13 cellular contexts compared by ENCODE assay signal in genomic region chr5:154092356-154092755, GRCh38. TPM values are rescaled to one million over a fixed set of nuclear protein-coding genes. Genes with fewer than 3 reads are reported as not detected.
DNase-seq lines count a peak whose midpoint lies in the region; ATAC-seq and TF ChIP-seq lines count a peak whose summit lies in the region.
"Had no signal": no experiment of that assay in that cellular context is flagged by ENCODE, and none has a peak within 500 bp of the region (broad histone marks: within the 10 kb centered on the region; RNA-seq: fewer than 3 reads in every experiment).

No MANE protein-coding gene starts in this region.

- no peak for TF ChIP-seq POLR2A in suprapubic skin (IDR thresholded peaks at IDR 0.05)

- ATAC-seq in left lung (peak; percentile 33), HG02642 (IDR thresholded peaks at IDR 0.05; ENCODE audit: poor library complexity, unreplicated experiment) (no peak)
- ATAC-seq: activated T-helper 17 cell treated with anti-CD3 and anti-CD28 coated beads, Interleukin-2, amount 50 U/mL, for 72 hours; gastroesophageal sphincter had no signal

- peaks cover 0 to 4% of the 10 kb centered on the region in 2 donors for H3K4me1 ChIP-seq in left lung
- H3K4me1 ChIP-seq in suprapubic skin = peaks cover 5% of the 10 kb centered on the region
- H3K4me1 ChIP-seq: ascending aorta had no signal

- H3K27ac ChIP-seq in left lung = no peak overlapping the region
- H3K27ac ChIP-seq in suprapubic skin = no peak overlapping the region
- H3K27ac ChIP-seq: ascending aorta, gastroesophageal sphincter had no signal

- DNase-seq in AG08396 (ENCODE audit: low spot score) = peak; percentile 20
- peak; percentile 29 for DNase-seq in H4 (ENCODE audit: low spot score)
- peak; percentile 18 for DNase-seq in astrocyte of the spinal cord (ENCODE audit: low read depth, low spot score)
- DNase-seq in left lung = no peak
- no peak for DNase-seq in activated CD4-positive, alpha-beta T cell treated with anti-CD3 and anti-CD28 coated beads, Interleukin-2, amount 50 U/mL, for 1 hour
- DNase-seq in HT-29 (ENCODE audit: low spot score) = no peak
- no peak for DNase-seq in suprapubic skin (ENCODE audit: low spot score in 2 of 2)
- DNase-seq: activated CD4-positive, alpha-beta memory T cell treated with anti-CD3 and anti-CD28 coated beads for 36 hours; SHP77 had no signal

- TF ChIP-seq EP300 in suprapubic skin (IDR thresholded peaks at IDR 0.05) = no peak

- intact Hi-C loops in left lung (cut with DNase I) = no loop called here

- H3K4me3 ChIP-seq in astrocyte of the spinal cord (ENCODE audit: low read depth, low read length) (no peak overlapping the region), left lung (no peak overlapping the region), suprapubic skin (no peak overlapping the region)
- H3K4me3 ChIP-seq: ascending aorta, gastroesophageal sphincter had no signal

- in situ Hi-C loops in astrocyte of the spinal cord (cut with HindIII; ENCODE audit: low sequenced_read_pairs) = no loop called here

- H3K9me3 ChIP-seq in left lung (no peaks in the 10 kb centered on the region), suprapubic skin (no peaks in the 10 kb centered on the region)
- H3K9me3 ChIP-seq: ascending aorta, gastroesophageal sphincter had no signal

- H3K27me3 ChIP-seq in left lung (no peaks in the 10 kb centered on the region), suprapubic skin (no peaks in the 10 kb centered on the region)
- H3K27me3 ChIP-seq: ascending aorta, gastroesophageal sphincter had no signal

- H3K36me3 ChIP-seq in left lung (no peaks in the 10 kb centered on the region), suprapubic skin (no peaks in the 10 kb centered on the region)
- H3K36me3 ChIP-seq: ascending aorta, gastroesophageal sphincter had no signal

- TF ChIP-seq CTCF in astrocyte of the spinal cord (IDR thresholded peaks at IDR 0.05; ENCODE audit: low read depth, low read length) (no peak), left lung (IDR thresholded peaks at IDR 0.05) (no peak), suprapubic skin (IDR thresholded peaks at IDR 0.05) (no peak)

- 50% methylated on average over 3 of the region's 3 CpGs for WGBS in suprapubic skin

RNA-seq across cellular contexts. Expression of gene MFAP3, which starts 53.6 kb away (rescaled TPM):
- total RNA-seq in H4 (2014; rRNA removed; shearing (Covaris generic)) = 56.8 and 61.2 TPM in 2 replicates
- 10 to 100 TPM; 34.3 to 35.5 TPM for total RNA-seq in left lung
- 12.5 and 17.1 TPM in 2 replicates for total RNA-seq in HT-29 (2014; rRNA removed; shearing (Covaris generic))
- total RNA-seq in suprapubic skin = 10 to 100 TPM; 32.9 to 48.4 (median 39.9) TPM

RNA-seq across cellular contexts. Expression of gene FAM114A2, which starts 53.6 kb away (rescaled TPM):
- total RNA-seq in H4 (2014; rRNA removed; shearing (Covaris generic)) = 14.6 and 28.9 TPM in 2 replicates
- total RNA-seq in left lung = 10 to 100 TPM; 35.3 to 35.4 TPM
- total RNA-seq in HT-29 (2014; rRNA removed; shearing (Covaris generic)) = 3.9 and 5.8 TPM in 2 replicates
- total RNA-seq in suprapubic skin = 10 to 100 TPM in 3 of 4 donors, 1 to 10 TPM in 1; 7.8 to 13.3 (median 11.5) TPM

Comparison
In these comparisons a context has a peak if more than half of its experiments do, and no peak if none do; other contexts are left out.
1. DNase-seq: peak in AG08396 (single experiment), H4 (single experiment) and astrocyte of the spinal cord (single experiment); none in left lung (0 of 2), activated CD4-positive, alpha-beta T cell treated with anti-CD3 and anti-CD28 coated beads, Interleukin-2, amount 50 U/mL, for 1 hour (single experiment), HT-29 (single experiment) and suprapubic skin (0 of 2).